2 cellular contexts compared by ENCODE assay signal in genomic region chr1:40353081-40353480, GRCh38.
A peak's percentile ranks its signal among the peaks of the same experiment; 100 is the strongest.
TF ChIP-seq lines count a peak whose summit lies in the region.

No MANE protein-coding gene starts in this region.

TF ChIP-seq in GM23338, 12 proteins besides CTCF, POLR2A, EP300 and RAD21:
- TF ChIP-seq ZNF462 (CRISPR knock-in tag; IDR thresholded peaks at IDR 0.05) (no peak), EZH2 (IDR thresholded peaks at IDR 0.05; ENCODE audit: low read depth, unreplicated experiment) (no peak), STAT1 (IDR thresholded peaks at IDR 0.05; ENCODE audit: unreplicated experiment) (no peak), CREB1 (CRISPR knock-in tag; IDR thresholded peaks at IDR 0.05; ENCODE audit: low read depth) (no peak), JUNB (IDR thresholded peaks at IDR 0.05; ENCODE audit: unreplicated experiment) (no peak), NANOG (IDR thresholded peaks at IDR 0.05; ENCODE audit: borderline replicate concordance) (no peak), ZNF331 (CRISPR knock-in tag; IDR thresholded peaks at IDR 0.05; ENCODE audit: low read depth) (no peak), POLR2AphosphoS5 (IDR thresholded peaks at IDR 0.05; ENCODE audit: low read depth) (no peak)

TF ChIP-seq in HepG2, 621 proteins besides CTCF, POLR2A, EP300 and RAD21:
- no peak for TF ChIP-seq ZNF263 (CRISPR knock-in tag; IDR thresholded peaks at IDR 0.05)
- peak; percentile 37 for TF ChIP-seq ATF7 (IDR thresholded peaks at IDR 0.05)
- no peak for TF ChIP-seq ATF7 (CRISPR knock-in tag; IDR thresholded peaks at IDR 0.05)
- TF ChIP-seq IKZF5 (CRISPR knock-in tag; IDR thresholded peaks at IDR 0.05) = no peak
- no peak for TF ChIP-seq SCMH1 (CRISPR knock-in tag; IDR thresholded peaks at IDR 0.05; ENCODE audit: borderline replicate concordance)
- peak; percentile 33 for TF ChIP-seq CEBPB (IDR thresholded peaks at IDR 0.05; ENCODE audit: borderline replicate concordance, low read depth, low read length)
- no peak for TF ChIP-seq ATF5 (CRISPR knock-in tag; IDR thresholded peaks at IDR 0.05; ENCODE audit: low read depth)
- TF ChIP-seq PBX3 (CRISPR knock-in tag; IDR thresholded peaks at IDR 0.05; ENCODE audit: borderline replicate concordance) = no peak
- TF ChIP-seq NFYC (CRISPR knock-in tag; IDR thresholded peaks at IDR 0.05) = no peak
- TF ChIP-seq ZNF367 (CRISPR knock-in tag; IDR thresholded peaks at IDR 0.05; ENCODE audit: borderline replicate concordance) = no peak
- TF ChIP-seq CEBPG (CRISPR knock-in tag; IDR thresholded peaks at IDR 0.05) = 0 out of 2 replicates have a peak, but pooled peaks have one; percentile 19
- TF ChIP-seq ZMYM3 (CRISPR knock-in tag; IDR thresholded peaks at IDR 0.05) = no peak
- no peak for TF ChIP-seq ZNF232 (CRISPR knock-in tag; IDR thresholded peaks at IDR 0.05; ENCODE audit: borderline replicate concordance)
